19 cellular contexts compared by ENCODE assay signal in the genomic region with DNA sequence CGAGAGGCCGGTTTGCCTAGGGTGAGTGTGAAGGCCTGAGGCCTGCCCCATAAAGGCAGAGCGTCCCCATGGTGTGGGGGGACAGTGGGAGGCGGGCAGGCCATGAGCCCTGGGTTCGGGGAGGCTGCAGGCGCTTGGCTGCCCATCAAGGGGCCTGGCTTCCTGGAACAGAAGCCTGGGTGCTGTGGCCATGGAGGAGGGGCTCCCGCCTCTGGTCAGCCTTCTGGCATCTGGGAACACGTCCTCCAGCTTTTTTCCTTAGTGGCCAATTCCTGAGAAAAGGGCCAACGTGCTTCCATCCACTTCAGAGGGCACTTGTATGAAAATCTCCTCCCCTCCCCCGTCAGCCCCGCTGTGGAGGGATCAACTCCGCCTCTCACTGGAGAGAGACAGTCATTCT. TPM values are rescaled to one million over a fixed set of nuclear protein-coding genes. Genes with fewer than 3 reads are reported as not detected.
DNase-seq lines count a peak whose midpoint lies in the region; ATAC-seq and TF ChIP-seq lines count a peak whose summit lies in the region.
"Had no signal": no experiment of that assay in that cellular context is flagged by ENCODE, and none has a peak within 500 bp of the region (broad histone marks: within the 10 kb centered on the region; RNA-seq: fewer than 3 reads in every experiment).

No MANE protein-coding gene starts in this region.

- H3K27me3 ChIP-seq in cardiac muscle cell (no peaks in the 10 kb centered on the region), lung (ENCODE audit: control insufficient read depth, insufficient read depth) (no peaks in the 10 kb centered on the region), aorta (ENCODE audit: control insufficient read depth in 1 of 2, insufficient read depth in 2 of 2, low read length in 1 of 2) (no peaks in the 10 kb centered on the region)

- no peaks in the 10 kb centered on the region for H3K36me3 ChIP-seq in cardiac muscle cell
- H3K36me3 ChIP-seq in lung (ENCODE audit: control insufficient read depth in 2 of 2, insufficient read depth in 2 of 2, low read length in 2 of 2) = no peaks in the 10 kb centered on the region
- no peaks in the 10 kb centered on the region for H3K36me3 ChIP-seq in aorta (ENCODE audit: control insufficient read depth in 1 of 2, insufficient read depth in 2 of 2, low read length in 1 of 2)

- H3K9me3 Mint-ChIP-seq in stimulated activated memory B cell treated with anti-CD40 and anti-IgM and Interleukin-4, amounts not matched to agents 10 μg/mL and 1 μg/mL and 100 μg/mL, for 72 hours = peaks cover 4% of the 10 kb centered on the region
- no peaks in the 10 kb centered on the region for H3K9me3 Mint-ChIP-seq in natural killer cell treated with Interleukin-12 subunit alpha and Interleukin-12 subunit beta and Interleukin-15 and Interleukin-18, amount 100 ng/mL, for 72 hours
- H3K9me3 Mint-ChIP-seq: CD4-positive, CD25-positive, alpha-beta regulatory T cell; memory B cell; T-helper 1 cell treated with Interleukin-12 subunit alpha and Interleukin-12 subunit beta and Interleukin-4 antibody, amounts not matched to agents 30 μg/mL and 1 μg/mL, for 36 hours had no signal

- WGBS in lung, 2 donors = 62 to 81% methylated on average over 12 of the region's 12 CpGs
- 4 to 12% methylated on average over 12 of the region's 12 CpGs for WGBS in aorta, 2 donors

- ATAC-seq in Right ventricle myocardium inferior (no peak), lung (ENCODE audit: insufficient read depth, low FRiP score) (peak; percentile 50), sciatic nerve (peak; percentile 12), aorta (ENCODE audit: low FRiP score) (peak; percentile 41), GM18858 (IDR thresholded peaks at IDR 0.05; ENCODE audit: unreplicated experiment) (no peak)
- ATAC-seq in stimulated activated memory B cell treated with anti-CD40 and anti-IgM and Interleukin-4, amounts not matched to agents 10 μg/mL and 1 μg/mL and 100 μg/mL, for 72 hours = no peak
- no peak for ATAC-seq in natural killer cell treated with Interleukin-12 subunit alpha and Interleukin-12 subunit beta and Interleukin-15 and Interleukin-18, amount 100 ng/mL, for 72 hours
- ATAC-seq: A549 had no signal

- H3K27ac Mint-ChIP-seq in stimulated activated memory B cell treated with anti-CD40 and anti-IgM and Interleukin-4, amounts not matched to agents 10 μg/mL and 1 μg/mL and 100 μg/mL, for 72 hours = no peak overlapping the region
- no peak overlapping the region for H3K27ac Mint-ChIP-seq in natural killer cell treated with Interleukin-12 subunit alpha and Interleukin-12 subunit beta and Interleukin-15 and Interleukin-18, amount 100 ng/mL, for 72 hours
- H3K27ac Mint-ChIP-seq: memory B cell; T-helper 1 cell treated with Interleukin-12 subunit alpha and Interleukin-12 subunit beta and Interleukin-4 antibody, amounts not matched to agents 30 μg/mL and 1 μg/mL, for 36 hours had no signal

- H3K4me3 Mint-ChIP-seq in stimulated activated memory B cell treated with anti-CD40 and anti-IgM and Interleukin-4, amounts not matched to agents 10 μg/mL and 1 μg/mL and 100 μg/mL, for 72 hours = no peak overlapping the region
- H3K4me3 Mint-ChIP-seq in natural killer cell treated with Interleukin-12 subunit alpha and Interleukin-12 subunit beta and Interleukin-15 and Interleukin-18, amount 100 ng/mL, for 72 hours = no peak overlapping the region
- H3K4me3 Mint-ChIP-seq: CD4-positive, CD25-positive, alpha-beta regulatory T cell; memory B cell; T-helper 1 cell treated with Interleukin-12 subunit alpha and Interleukin-12 subunit beta and Interleukin-4 antibody, amounts not matched to agents 30 μg/mL and 1 μg/mL, for 36 hours had no signal

- TF ChIP-seq CTCF in cardiac muscle cell (IDR thresholded peaks at IDR 0.05; ENCODE audit: low read depth, low read length) = no peak
- no peak for TF ChIP-seq CTCF in lung (IDR thresholded peaks at IDR 0.05; ENCODE audit: control extremely low read depth, extremely low read depth)

- H3K27ac ChIP-seq in cardiac muscle cell (peak overlapping the region; percentile 36), lung (ENCODE audit: low read depth in 1 of 2, low read length in 1 of 2) (peak overlapping the region; percentile 24 to 71), aorta (ENCODE audit: low read depth in 1 of 2, low read length in 2 of 2) (peak overlapping the region; percentile 91 to 98)
- H3K27ac ChIP-seq: A549, epithelial cell of prostate had no signal

- DNase-seq in cardiac muscle cell (ENCODE audit: low read depth in 1 of 2, low spot score in 1 of 2) = peak in 1 of 2 donors; percentile 43
- DNase-seq in Right ventricle myocardium inferior (ENCODE audit: missing footprints) = no peak
- peak; percentile 67 for DNase-seq in lung (ENCODE audit: low spot score)
- no peak for DNase-seq in sciatic nerve (ENCODE audit: low spot score)
- DNase-seq in aorta = peak; percentile 81 to 85
- DNase-seq in natural killer cell treated with Interleukin-12 subunit alpha and Interleukin-12 subunit beta and Interleukin-15 and Interleukin-18, amount 100 ng/mL, for 72 hours (ENCODE audit: low spot score) = no peak
- DNase-seq: amniotic stem cell; CD4-positive, CD25-positive, alpha-beta regulatory T cell; cortex of kidney; NCI-H1417 treated with DMSO at 0.1 percent for 48 hours; NCI-H526 treated with DMSO at 0.1 percent for 48 hours had no signal

- H3K4me3 ChIP-seq in cardiac muscle cell = no peak overlapping the region
- no peak overlapping the region for H3K4me3 ChIP-seq in lung
- no peak overlapping the region for H3K4me3 ChIP-seq in aorta (ENCODE audit: low read length in 2 of 2)
- H3K4me3 ChIP-seq: A549, skin epidermis had no signal

- H3K9me3 ChIP-seq in cardiac muscle cell (ENCODE audit: low read depth) = no peaks in the 10 kb centered on the region
- H3K9me3 ChIP-seq in lung (ENCODE audit: control insufficient read depth in 2 of 2, insufficient read depth in 1 of 2, low read length in 1 of 2) = no peaks in the 10 kb centered on the region
- H3K9me3 ChIP-seq in aorta (ENCODE audit: control insufficient read depth, low read length) = no peaks in the 10 kb centered on the region
- H3K9me3 ChIP-seq: A549 had no signal

- intact Hi-C loops in Right ventricle myocardium inferior (cut with DNase I) = no loop called here
- intact Hi-C loops in sciatic nerve (cut with DNase I) = no loop called here
- intact Hi-C loops in aorta (cut with DNase I) = loop anchor here (2.0 to 5.0 kb wide), 4 partner anchors 45 to 60 kb away; no protein-coding TSS in a partner anchor

- H3K4me1 Mint-ChIP-seq in stimulated activated memory B cell treated with anti-CD40 and anti-IgM and Interleukin-4, amounts not matched to agents 10 μg/mL and 1 μg/mL and 100 μg/mL, for 72 hours = no peaks in the 10 kb centered on the region
- no peaks in the 10 kb centered on the region for H3K4me1 Mint-ChIP-seq in natural killer cell treated with Interleukin-12 subunit alpha and Interleukin-12 subunit beta and Interleukin-15 and Interleukin-18, amount 100 ng/mL, for 72 hours (ENCODE audit: low read depth in 2 of 2)
- H3K4me1 Mint-ChIP-seq: CD4-positive, CD25-positive, alpha-beta regulatory T cell had no signal

- H3K36me3 Mint-ChIP-seq in stimulated activated memory B cell treated with anti-CD40 and anti-IgM and Interleukin-4, amounts not matched to agents 10 μg/mL and 1 μg/mL and 100 μg/mL, for 72 hours = no peaks in the 10 kb centered on the region
- no peaks in the 10 kb centered on the region for H3K36me3 Mint-ChIP-seq in natural killer cell treated with Interleukin-12 subunit alpha and Interleukin-12 subunit beta and Interleukin-15 and Interleukin-18, amount 100 ng/mL, for 72 hours
- H3K36me3 Mint-ChIP-seq: CD4-positive, CD25-positive, alpha-beta regulatory T cell; memory B cell had no signal

- H3K4me1 ChIP-seq in cardiac muscle cell (ENCODE audit: low read depth) (peaks cover 41% of the 10 kb centered on the region), lung (ENCODE audit: control insufficient read depth in 2 of 2, insufficient read depth in 2 of 2, low read length in 2 of 2) (peaks cover 5 to 20% of the 10 kb centered on the region in 2 donors), aorta (ENCODE audit: control insufficient read depth in 1 of 2, insufficient read depth in 2 of 2, low read length in 2 of 2) (no peaks in the 10 kb centered on the region)
- H3K4me1 ChIP-seq: A549 had no signal

- H3K27me3 Mint-ChIP-seq in stimulated activated memory B cell treated with anti-CD40 and anti-IgM and Interleukin-4, amounts not matched to agents 10 μg/mL and 1 μg/mL and 100 μg/mL, for 72 hours = no peaks in the 10 kb centered on the region
- no peaks in the 10 kb centered on the region for H3K27me3 Mint-ChIP-seq in natural killer cell treated with Interleukin-12 subunit alpha and Interleukin-12 subunit beta and Interleukin-15 and Interleukin-18, amount 100 ng/mL, for 72 hours
- H3K27me3 Mint-ChIP-seq: CD4-positive, CD25-positive, alpha-beta regulatory T cell had no signal

RNA-seq across cellular contexts. Expression of a gene that starts 58.7 kb away (rescaled TPM):
- 27.6 and 55.8 TPM in 2 replicates for total RNA-seq in cardiac muscle cell
- polyA plus RNA-seq in cardiac muscle cell = 40.8 and 41.8 TPM in 2 replicates
- total RNA-seq in Right ventricle myocardium inferior = 12.8 TPM
- total RNA-seq in lung = 10 to 100 TPM; 21.3 to 36.5 TPM
- 1 to 10 TPM; 2.4 to 5.0 TPM for polyA plus RNA-seq in lung
- total RNA-seq in sciatic nerve = 31.3 TPM
- 10 to 100 TPM; 61.9 to 80.7 TPM for total RNA-seq in aorta
- 10 to 100 TPM in 1 of 2 donors, 1 to 10 TPM in 1; 5.0 to 21.1 TPM for polyA plus RNA-seq in aorta
- total RNA-seq in natural killer cell treated with Interleukin-12 subunit alpha and Interleukin-12 subunit beta and Interleukin-15 and Interleukin-18, amount 100 ng/mL, for 72 hours = not detected
- total RNA-seq: OCI-LY7 had no signal
- polyA plus RNA-seq: CD4-positive, CD25-positive, alpha-beta regulatory T cell had no signal

Comparison
In these comparisons a context has a peak if more than half of its experiments do, and no peak if none do; other contexts are left out.
1. DNase-seq: peak in lung (single experiment) and aorta (2 of 2); none in Right ventricle myocardium inferior (single experiment), sciatic nerve (single experiment) and natural killer cell treated with Interleukin-12 subunit alpha and Interleukin-12 subunit beta and Interleukin-15 and Interleukin-18, amount 100 ng/mL, for 72 hours (single experiment).
2. H3K27ac ChIP-seq: peak in every context shown above with its lines; median percentile 94 in aorta; 48 in lung; 36 in cardiac muscle cell.
3. ATAC-seq: peak in lung (single experiment), sciatic nerve (single experiment) and aorta (single experiment); none in Right ventricle myocardium inferior (single experiment), GM18858 (single experiment), stimulated activated memory B cell treated with anti-CD40 and anti-IgM and Interleukin-4, amounts not matched to agents 10 μg/mL and 1 μg/mL and 100 μg/mL, for 72 hours (single experiment) and natural killer cell treated with Interleukin-12 subunit alpha and Interleukin-12 subunit beta and Interleukin-15 and Interleukin-18, amount 100 ng/mL, for 72 hours (0 of 2).
4. RNA of a gene that starts 58.7 kb away (total RNA-seq): 61.9 to 80.7 TPM in aorta, 27.6 to 55.8 TPM in cardiac muscle cell, 21.3 to 36.5 TPM in lung, 31.3 TPM in sciatic nerve (single experiment) and 12.8 TPM in Right ventricle myocardium inferior (single experiment); not detected in natural killer cell treated with Interleukin-12 subunit alpha and Interleukin-12 subunit beta and Interleukin-15 and Interleukin-18, amount 100 ng/mL, for 72 hours; every median in the first group is over 10 times any median in the second.
5. intact Hi-C loops: an anchor here in aorta (2.0 to 5.0 kb wide); none called in Right ventricle myocardium inferior and sciatic nerve.